In genomic region chr17:4073983-4074830, GRCh38 we compare ENCODE assay signal across 8 cellular contexts.
A peak's percentile ranks its signal among the peaks of the same experiment; 100 is the strongest.
DNase-seq lines count a peak whose midpoint lies in the region; ATAC-seq, FAIRE-seq and TF ChIP-seq lines count a peak whose summit lies in the region.

No MANE protein-coding gene starts in this region.

- DNase-seq in SIG-M5 treated with dmso at 0.1 percent for 504 hours (lab: John Stamatoyannopoulos, UW; ENCODE audit: unreplicated experiment) (peak; percentile 74), pancreas (peak in 1 of 6 donors; percentile 26), NCI-H1092 treated with DMSO at 0.1 percent for 48 hours (lab: John Stamatoyannopoulos, UW) (no peak), GM23338 (ENCODE audit: low spot score) (no peak)
- DNase-seq in activated naive CD4-positive, alpha-beta T cell treated with anti-CD3 and anti-CD28 coated beads, Interleukin-2, amount 10 ng/mL, durations not matched to agents 7 days and 5 days: no peak
- DNase-seq in activated naive CD4-positive, alpha-beta T cell (lab: John Stamatoyannopoulos, UW): no peak

- H3K9me3 Mint-ChIP-seq in activated naive CD4-positive, alpha-beta T cell treated with anti-CD3 and anti-CD28 coated beads, Interleukin-2, amount 10 ng/mL, durations not matched to agents 7 days and 5 days: no peaks in the 10 kb centered on the region
- no peaks in the 10 kb centered on the region for H3K9me3 Mint-ChIP-seq in GM23338

- intact Hi-C loops in pancreas (cut with DNase I): loop anchor here in 1 of 3 donors (10.0 kb wide), 1 partner anchor 159 kb away; the partner anchor contains the start of gene P2RX1

- H2AFZ ChIP-seq in GM23338: no peak overlapping the region

- no peaks in the 10 kb centered on the region for H3K27me3 Mint-ChIP-seq in activated naive CD4-positive, alpha-beta T cell treated with anti-CD3 and anti-CD28 coated beads, Interleukin-2, amount 10 ng/mL, durations not matched to agents 7 days and 5 days
- H3K27me3 Mint-ChIP-seq in GM23338 (ENCODE audit: insufficient read depth, low read depth, poor library complexity): no peaks in the 10 kb centered on the region

- H3K4me1 Mint-ChIP-seq in activated naive CD4-positive, alpha-beta T cell treated with anti-CD3 and anti-CD28 coated beads, Interleukin-2, amount 10 ng/mL, durations not matched to agents 7 days and 5 days: no peaks in the 10 kb centered on the region
- H3K4me1 Mint-ChIP-seq in GM23338: no peaks in the 10 kb centered on the region

- H3K27ac Mint-ChIP-seq in activated naive CD4-positive, alpha-beta T cell treated with anti-CD3 and anti-CD28 coated beads, Interleukin-2, amount 10 ng/mL, durations not matched to agents 7 days and 5 days: no peak overlapping the region
- no peak overlapping the region for H3K27ac Mint-ChIP-seq in GM23338

- H3K27ac ChIP-seq in pancreas: peak overlapping the region in 2 of 4 donors; percentile 47 to 81
- H3K27ac ChIP-seq in GM23338 (ENCODE audit: low read depth): no peak overlapping the region

- H3K27me3 ChIP-seq in pancreas (no peaks in the 10 kb centered on the region), GM23338 (ENCODE audit: insufficient read depth) (no peaks in the 10 kb centered on the region)

- no peaks in the 10 kb centered on the region for H3K9me2 ChIP-seq in GM23338 (ENCODE audit: insufficient read depth)

- ATAC-seq in GM18907 (IDR thresholded peaks at IDR 0.05; ENCODE audit: unreplicated experiment) (peak; percentile 84), HG02870 (IDR thresholded peaks at IDR 0.05; ENCODE audit: unreplicated experiment) (peak; percentile 82), pancreas (peak; percentile 15 to 57 (median 34)), GM23338 (no peak; the same call in 2 of the 3 replicates)

- no peak overlapping the region for H3K4me3 ChIP-seq in pancreas
- no peak overlapping the region for H3K4me3 ChIP-seq in GM23338

- FAIRE-seq in pancreas (lab: Jason Lieb, UNC): no peak

- CTCF ChIA-PET in activated naive CD4-positive, alpha-beta T cell treated with anti-CD3 and anti-CD28 coated beads, Interleukin-2, amount 10 ng/mL, durations not matched to agents 7 days and 5 days (lab: Charles Lee): interaction anchor here (0.6 to 3.9 kb wide), 14 partner anchors 9 to 839 kb away, joined by 3 to 25 read pairs (median 4); partner anchors contain the start of gene P2RX1

- no peak overlapping the region for H3K4me3 Mint-ChIP-seq in activated naive CD4-positive, alpha-beta T cell treated with anti-CD3 and anti-CD28 coated beads, Interleukin-2, amount 10 ng/mL, durations not matched to agents 7 days and 5 days
- no peak overlapping the region for H3K4me3 Mint-ChIP-seq in GM23338

- no peaks in the 10 kb centered on the region; the same call in 1 of the 2 replicates for H4K20me1 ChIP-seq in GM23338 (replicated peaks; ENCODE audit: insufficient read depth)

- 0 out of 2 replicates have a peak, but pooled peaks cover 5% of the 10 kb centered on the region for H3F3A ChIP-seq in GM23338 (replicated peaks; ENCODE audit: low read depth)

- H3K4me1 ChIP-seq in pancreas (peaks cover 15 to 34% (median 29%) of the 10 kb centered on the region in 3 donors), GM23338 (ENCODE audit: insufficient read depth) (no peaks in the 10 kb centered on the region)

- no peaks in the 10 kb centered on the region for H3K9me3 ChIP-seq in pancreas

- H3K79me2 ChIP-seq in GM23338 (replicated peaks; ENCODE audit: insufficient read depth): no peaks in the 10 kb centered on the region

- TF ChIP-seq CTCF in pancreas (IDR thresholded peaks at IDR 0.05) (no peak), GM23338 (conservative IDR thresholded peaks at IDR 0.05; ENCODE audit: low read depth in 2 of 2) (no peak)

- H3K36me3 ChIP-seq in pancreas (peaks cover 0 to 53% (median 9%) of the 10 kb centered on the region in 3 donors), GM23338 (ENCODE audit: insufficient read depth) (peaks cover 3% of the 10 kb centered on the region; the same call in 1 of the 2 replicates)

- WGBS in pancreas, 2 donors: 64 to 66% methylated on average over 23 of the region's 23 CpGs

- H3K4me2 ChIP-seq in GM23338: no peak overlapping the region

- peaks cover 63% of the 10 kb centered on the region for H3K36me3 Mint-ChIP-seq in activated naive CD4-positive, alpha-beta T cell treated with anti-CD3 and anti-CD28 coated beads, Interleukin-2, amount 10 ng/mL, durations not matched to agents 7 days and 5 days
- peaks cover 14% of the 10 kb centered on the region for H3K36me3 Mint-ChIP-seq in GM23338 (ENCODE audit: low read depth)

TF ChIP-seq in GM23338, 12 proteins besides CTCF, POLR2A, EP300 and RAD21:
- TF ChIP-seq JUNB (IDR thresholded peaks at IDR 0.05; ENCODE audit: unreplicated experiment) (no peak), CREB1 (CRISPR knock-in tag; IDR thresholded peaks at IDR 0.05; ENCODE audit: low read depth) (no peak), EZH2phosphoT487 (IDR thresholded peaks at IDR 0.05; ENCODE audit: unreplicated experiment) (no peak), STAT1 (IDR thresholded peaks at IDR 0.05; ENCODE audit: unreplicated experiment) (no peak), EZH2 (IDR thresholded peaks at IDR 0.05; ENCODE audit: low read depth, unreplicated experiment) (no peak), ZNF331 (CRISPR knock-in tag; IDR thresholded peaks at IDR 0.05; ENCODE audit: low read depth) (no peak)
